ENCODE assay signal across 21 cellular contexts in genomic region chr19:51457351-51458013, GRCh38. TPM values are rescaled to one million over a fixed set of nuclear protein-coding genes. Genes with fewer than 3 reads are reported as not detected.
"Had no signal": no experiment of that assay in that cellular context is flagged by ENCODE, and none has a peak within 500 bp of the region (broad histone marks: within the 10 kb centered on the region; RNA-seq: fewer than 3 reads in every experiment).

No MANE protein-coding gene starts in this region.

- H3K27me3 ChIP-seq: brain microvascular endothelial cell, hepatocyte had no signal

- H3K4me3 ChIP-seq: hepatocyte, suprapubic skin, upper lobe of left lung had no signal

- ATAC-seq: activated CD4-positive, CD25-positive, alpha-beta regulatory T cell treated with anti-CD3 and anti-CD28 coated beads, Interleukin-2, amount 50 U/mL, for 24 hours; activated T-helper 17 cell treated with anti-CD3 and anti-CD28 coated beads, Interleukin-2, amount 50 U/mL, for 72 hours; effector memory CD8-positive, alpha-beta T cell; left cardiac atrium; naive thymus-derived CD8-positive, alpha-beta T cell had no signal

- H3K36me3 ChIP-seq: brain microvascular endothelial cell, spleen, suprapubic skin, upper lobe of left lung had no signal

- H3K9me3 ChIP-seq: spleen, suprapubic skin, upper lobe of left lung had no signal

- H3K27ac ChIP-seq: brain microvascular endothelial cell, hepatocyte, suprapubic skin had no signal

- DNase-seq: activated CD4-positive, alpha-beta T cell treated with anti-CD3 and anti-CD28 coated beads, Interleukin-2, amount 10 ng/mL, durations not matched to agents 7 days and 5 days; activated naive CD4-positive, alpha-beta T cell; activated T-cell treated with anti-CD3 and anti-CD28 coated beads for 4 hours; aorta; brain microvascular endothelial cell; effector memory CD8-positive, alpha-beta T cell; foreskin fibroblast; left cardiac atrium; mesendoderm; naive thymus-derived CD8-positive, alpha-beta T cell; retina; stimulated activated CD4-positive, alpha-beta T cell treated with anti-CD3 and anti-CD28 coated beads, Interleukin-4, amount 100 ng/mL, for 4 hours; stimulated activated naive CD4-positive, alpha-beta T cell treated with Interleukin-2 at 50 U/mL for 16 hours; upper lobe of left lung had no signal

- H3K4me1 ChIP-seq: suprapubic skin had no signal

RNA-seq across cellular contexts. Expression of gene SIGLEC8, which starts 0.8 kb away (rescaled TPM):
- total RNA-seq: activated CD4-positive, alpha-beta T cell treated with anti-CD3 and anti-CD28 coated beads, Interleukin-2, amount 10 ng/mL, durations not matched to agents 7 days and 5 days; activated T-helper 17 cell treated with anti-CD3 and anti-CD28 coated beads, Interleukin-2, amount 50 U/mL, for 72 hours; naive thymus-derived CD8-positive, alpha-beta T cell had no signal

RNA-seq across cellular contexts. Expression of gene CEACAM18, which starts 20.9 kb away (rescaled TPM):
- total RNA-seq: activated CD4-positive, alpha-beta T cell treated with anti-CD3 and anti-CD28 coated beads, Interleukin-2, amount 10 ng/mL, durations not matched to agents 7 days and 5 days; activated T-helper 17 cell treated with anti-CD3 and anti-CD28 coated beads, Interleukin-2, amount 50 U/mL, for 72 hours; aorta; hepatocyte; left cardiac atrium; lower leg skin; mucosa of gallbladder; naive thymus-derived CD8-positive, alpha-beta T cell; spleen; suprapubic skin; upper lobe of left lung had no signal

RNA-seq across cellular contexts. Expression of gene SIGLEC12, which starts 44.1 kb away (rescaled TPM):
- total RNA-seq: hepatocyte; naive thymus-derived CD8-positive, alpha-beta T cell; suprapubic skin had no signal
